ENCODE assay signal across 1 cellular context in the genomic region with DNA sequence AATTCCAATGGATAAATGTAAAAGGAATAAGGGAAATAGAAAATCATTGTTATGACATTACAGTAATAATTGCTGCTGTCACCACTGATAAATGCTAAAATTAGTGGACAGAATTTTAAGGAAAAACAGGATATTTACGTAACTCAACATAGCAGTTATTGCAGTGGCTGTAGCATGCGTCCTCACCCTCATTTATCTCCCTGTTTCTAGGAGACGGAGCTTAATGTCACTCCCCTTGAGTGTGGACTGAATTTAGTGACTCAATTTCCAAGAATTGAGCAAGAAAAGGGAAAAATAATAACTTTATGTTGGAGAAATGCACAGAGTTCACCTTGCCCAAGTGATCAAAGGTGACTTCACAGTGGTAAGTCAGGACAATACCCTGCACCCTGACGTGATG.
TF ChIP-seq lines count a peak whose summit lies in the region.

No MANE protein-coding gene starts in this region.

TF ChIP-seq in IMR-90, 13 proteins besides CTCF, POLR2A, EP300 and RAD21:
- TF ChIP-seq CEBPB (IDR thresholded peaks at IDR 0.05; ENCODE audit: low read depth, low read length), result no peak
- no peak for TF ChIP-seq FOS (IDR thresholded peaks at IDR 0.05; ENCODE audit: low read depth, low read length)
- no peak for TF ChIP-seq MXI1 (IDR thresholded peaks at IDR 0.05; ENCODE audit: borderline replicate concordance, low read depth, low read length)
- TF ChIP-seq, protein P1, sequence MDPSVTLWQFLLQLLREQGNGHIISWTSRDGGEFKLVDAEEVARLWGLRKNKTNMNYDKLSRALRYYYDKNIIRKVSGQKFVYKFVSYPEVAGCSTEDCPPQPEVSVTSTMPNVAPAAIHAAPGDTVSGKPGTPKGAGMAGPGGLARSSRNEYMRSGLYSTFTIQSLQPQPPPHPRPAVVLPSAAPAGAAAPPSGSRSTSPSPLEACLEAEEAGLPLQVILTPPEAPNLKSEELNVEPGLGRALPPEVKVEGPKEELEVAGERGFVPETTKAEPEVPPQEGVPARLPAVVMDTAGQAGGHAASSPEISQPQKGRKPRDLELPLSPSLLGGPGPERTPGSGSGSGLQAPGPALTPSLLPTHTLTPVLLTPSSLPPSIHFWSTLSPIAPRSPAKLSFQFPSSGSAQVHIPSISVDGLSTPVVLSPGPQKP (IDR thresholded peaks at IDR 0.05; ENCODE audit: borderline replicate concordance, low read depth, low read length), result no peak
- TF ChIP-seq RFX5 (IDR thresholded peaks at IDR 0.05; ENCODE audit: low read depth, low read length), result no peak
